23 cellular contexts compared by ENCODE assay signal in the genomic region with DNA sequence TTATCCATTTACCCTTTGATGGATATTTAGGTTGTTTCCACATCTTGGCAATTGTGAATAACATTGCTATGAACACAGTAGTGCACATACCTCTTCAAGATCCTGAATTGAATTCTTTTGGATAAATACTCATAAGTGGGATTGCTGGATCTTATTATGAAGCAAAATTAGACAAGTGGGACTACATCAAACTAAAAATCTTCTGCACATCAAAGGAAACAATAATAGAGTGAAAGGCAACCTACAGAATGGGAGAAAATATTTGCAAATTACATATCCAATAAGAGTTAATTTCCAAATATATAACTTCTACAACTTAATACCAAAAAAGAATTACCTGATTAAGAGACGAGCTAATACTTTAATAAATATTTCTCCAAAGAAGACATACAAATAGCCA. TPM values are rescaled to one million over a fixed set of nuclear protein-coding genes. Genes with fewer than 3 reads are reported as not detected.
A peak's percentile ranks its signal among the peaks of the same experiment; 100 is the strongest.
DNase-seq lines count a peak whose midpoint lies in the region; ATAC-seq, FAIRE-seq and TF ChIP-seq lines count a peak whose summit lies in the region.
"Had no signal": no experiment of that assay in that cellular context is flagged by ENCODE, and none has a peak within 500 bp of the region (broad histone marks: within the 10 kb centered on the region; RNA-seq: fewer than 3 reads in every experiment).

No MANE protein-coding gene starts in this region.

- WGBS in HepG2 (ENCODE audit: low lambda C conversion rate): 99% methylated on average over 1 of the region's 1 CpG
- WGBS in right lobe of liver (ENCODE audit: insufficient coverage, low coverage, low lambda C conversion rate, missing lambda C conversion rate): 63% methylated on average over 1 of the region's 1 CpG

- POLR2A ChIA-PET in HepG2 (lab: Yijun Ruan, JAX): interaction anchor here (2.1 to 11.5 kb wide), 5 partner anchors 11 to 86 kb away, joined by 17 to 287 read pairs (median 22); a partner anchor contains a TSS

- FAIRE-seq in HepG2 (lab: Jason Lieb, UNC): no peak
- FAIRE-seq: A204.1, GM12891, GM19239, H1 had no signal

- H3K79me2 ChIP-seq in HepG2 (ENCODE audit: insufficient read depth, low read length): no peaks in the 10 kb centered on the region

- no peak overlapping the region for H3K4me2 ChIP-seq in HepG2 (ENCODE audit: low read depth, low read length)

- H3K9ac ChIP-seq in HepG2 (ENCODE audit: insufficient read depth, low read depth, low read length): no peak overlapping the region
- H3K9ac ChIP-seq: GM23248 had no signal

- H3K4me3 ChIP-seq in HepG2 (replicated peaks in 1 of 3; ENCODE audit: insufficient read depth in 1 of 3, low read depth in 2 of 3, low read length in 3 of 3) (no peak overlapping the region), right lobe of liver (no peak overlapping the region), RWPE2 (ENCODE audit: severe bottlenecking) (no peak overlapping the region)
- H3K4me3 ChIP-seq: GM23248 had no signal

- H3K4me1 ChIP-seq in HepG2 (ENCODE audit: insufficient read depth, low read length): peaks cover 97% of the 10 kb centered on the region
- peaks cover 0 to 69% (median 29%) of the 10 kb centered on the region in 4 donors for H3K4me1 ChIP-seq in right lobe of liver
- peaks cover 66% of the 10 kb centered on the region for H3K4me1 ChIP-seq in RWPE2 (ENCODE audit: insufficient read depth, poor library complexity, severe bottlenecking)

- no peak for ATAC-seq in HepG2
- ATAC-seq in right lobe of liver: no peak
- no peak for ATAC-seq in RWPE2 (ENCODE audit: low read depth)

- DNase-seq in HepG2 (ENCODE audit: low spot score) (no peak), right lobe of liver (no peak), RWPE2 (ENCODE audit: low spot score) (no peak), epithelial cell of prostate (ENCODE audit: low read depth, low spot score) (no peak), AML-193 (lab: John Stamatoyannopoulos, UW) (no peak), cerebellar nuclear complex (lab: John Stamatoyannopoulos, UW) (no peak)
- DNase-seq in activated CD4-positive, alpha-beta T cell treated with anti-CD3 and anti-CD28 coated beads, Interleukin-2, amount 50 U/mL, for 48 hours: no peak
- DNase-seq: ACHN; C1 segment of cervical spinal cord; CD4-positive, alpha-beta memory T cell; COR-L47; DMS79; EL; GDM1; GM23248; H7; HCEC 1CT had no signal

- no TSS peak for BruUV-seq in HepG2 (replicated peaks; lab: Mats Ljungman, UMichigan)

- TF ChIP-seq CTCF in HepG2 (CRISPR knock-in tag; IDR thresholded peaks at IDR 0.05) (no peak), right lobe of liver (IDR thresholded peaks at IDR 0.05) (no peak), RWPE2 (IDR thresholded peaks at IDR 0.05; ENCODE audit: poor library complexity, severe bottlenecking) (no peak)

- TF ChIP-seq RAD21 in HepG2 (CRISPR knock-in tag; IDR thresholded peaks at IDR 0.05): no peak

- intact Hi-C loops in HepG2 (cut with micrococcal nuclease; ENCODE audit: unreplicated experiment) (loop anchor here (10.0 kb wide), 1 partner anchor 534 kb away; no protein-coding TSS in a partner anchor), right lobe of liver (cut with DNase I) (no loop called here)

- CTCF ChIA-PET in HepG2 (lab: Yijun Ruan, JAX; ENCODE audit: low intra/inter-chr PET ratio, low total read pairs): no interaction called here

- H3K36me3 ChIP-seq in HepG2 (replicated peaks in 1 of 2; ENCODE audit: control insufficient read depth in 1 of 2, insufficient read depth in 2 of 2, low read length in 2 of 2) (no peaks in the 10 kb centered on the region), right lobe of liver (no peaks in the 10 kb centered on the region), RWPE2 (ENCODE audit: low read depth) (no peaks in the 10 kb centered on the region)

- H3K27ac ChIP-seq in HepG2 (ENCODE audit: extremely low read length, insufficient read depth, low read length) (peak overlapping the region; percentile 91), right lobe of liver (no peak overlapping the region), RWPE2 (ENCODE audit: poor library complexity, severe bottlenecking) (peak overlapping the region; percentile 69), epithelial cell of prostate (peak overlapping the region; percentile 84)
- H3K27ac ChIP-seq: 22Rv1, GM23248 had no signal

- H3K27me3 ChIP-seq in HepG2 (ENCODE audit: control insufficient read depth in 1 of 2, insufficient read depth in 2 of 2, low read length in 2 of 2): no peaks in the 10 kb centered on the region
- no peaks in the 10 kb centered on the region for H3K27me3 ChIP-seq in right lobe of liver
- H3K27me3 ChIP-seq in RWPE2 (ENCODE audit: insufficient read depth, poor library complexity, severe bottlenecking): no peaks in the 10 kb centered on the region

- no peaks in the 10 kb centered on the region for H4K20me1 ChIP-seq in HepG2 (ENCODE audit: insufficient read depth, low read length)

- TF ChIP-seq EP300 in HepG2 (IDR thresholded peaks at IDR 0.05; ENCODE audit: low read depth in 2 of 2, low read length in 2 of 2) (no peak), HepG2 (CRISPR knock-in tag; IDR thresholded peaks at IDR 0.05; ENCODE audit: borderline replicate concordance) (no peak)

- TF ChIP-seq POLR2A in HepG2 (IDR thresholded peaks at IDR 0.05; ENCODE audit: insufficient read depth in 1 of 2, low read depth in 2 of 2, low read length in 2 of 2): no peak
- no peak for TF ChIP-seq POLR2A in right lobe of liver (IDR thresholded peaks at IDR 0.05)

- in situ Hi-C loops in HepG2 (cut with HindIII; ENCODE audit: extremely low pct_ligation_motif_present, low pct_unique_long_range_greater_than_20kb): no loop called here

- H3K9me3 ChIP-seq in HepG2 (ENCODE audit: low read length): 0 out of 2 replicates have a peak, but pooled peaks cover 4% of the 10 kb centered on the region
- H3K9me3 ChIP-seq in right lobe of liver: no peaks in the 10 kb centered on the region
- H3K9me3 ChIP-seq in RWPE2 (ENCODE audit: severe bottlenecking): no peaks in the 10 kb centered on the region

- no peak overlapping the region for H2AFZ ChIP-seq in HepG2 (ENCODE audit: low read length)
- H2AFZ ChIP-seq: GM23248 had no signal

TF ChIP-seq in HepG2, 621 proteins besides CTCF, POLR2A, EP300 and RAD21 (continues in another document):
- no peak for TF ChIP-seq PAWR (CRISPR knock-in tag; IDR thresholded peaks at IDR 0.05; ENCODE audit: borderline replicate concordance)
- no peak for TF ChIP-seq FOXK2 (IDR thresholded peaks at IDR 0.05)
- TF ChIP-seq, protein P1, sequence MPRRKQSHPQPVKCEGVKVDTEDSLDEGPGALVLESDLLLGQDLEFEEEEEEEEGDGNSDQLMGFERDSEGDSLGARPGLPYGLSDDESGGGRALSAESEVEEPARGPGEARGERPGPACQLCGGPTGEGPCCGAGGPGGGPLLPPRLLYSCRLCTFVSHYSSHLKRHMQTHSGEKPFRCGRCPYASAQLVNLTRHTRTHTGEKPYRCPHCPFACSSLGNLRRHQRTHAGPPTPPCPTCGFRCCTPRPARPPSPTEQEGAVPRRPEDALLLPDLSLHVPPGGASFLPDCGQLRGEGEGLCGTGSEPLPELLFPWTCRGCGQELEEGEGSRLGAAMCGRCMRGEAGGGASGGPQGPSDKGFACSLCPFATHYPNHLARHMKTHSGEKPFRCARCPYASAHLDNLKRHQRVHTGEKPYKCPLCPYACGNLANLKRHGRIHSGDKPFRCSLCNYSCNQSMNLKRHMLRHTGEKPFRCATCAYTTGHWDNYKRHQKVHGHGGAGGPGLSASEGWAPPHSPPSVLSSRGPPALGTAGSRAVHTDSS (CRISPR knock-in tag; conservative IDR thresholded peaks at IDR 0.05): no peak
- TF ChIP-seq, protein P2, sequence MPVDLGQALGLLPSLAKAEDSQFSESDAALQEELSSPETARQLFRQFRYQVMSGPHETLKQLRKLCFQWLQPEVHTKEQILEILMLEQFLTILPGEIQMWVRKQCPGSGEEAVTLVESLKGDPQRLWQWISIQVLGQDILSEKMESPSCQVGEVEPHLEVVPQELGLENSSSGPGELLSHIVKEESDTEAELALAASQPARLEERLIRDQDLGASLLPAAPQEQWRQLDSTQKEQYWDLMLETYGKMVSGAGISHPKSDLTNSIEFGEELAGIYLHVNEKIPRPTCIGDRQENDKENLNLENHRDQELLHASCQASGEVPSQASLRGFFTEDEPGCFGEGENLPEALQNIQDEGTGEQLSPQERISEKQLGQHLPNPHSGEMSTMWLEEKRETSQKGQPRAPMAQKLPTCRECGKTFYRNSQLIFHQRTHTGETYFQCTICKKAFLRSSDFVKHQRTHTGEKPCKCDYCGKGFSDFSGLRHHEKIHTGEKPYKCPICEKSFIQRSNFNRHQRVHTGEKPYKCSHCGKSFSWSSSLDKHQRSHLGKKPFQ (CRISPR knock-in tag; IDR thresholded peaks at IDR 0.05; ENCODE audit: insufficient replicate concordance): peak; percentile 25
- no peak for TF ChIP-seq HNF4A (CRISPR knock-in tag; IDR thresholded peaks at IDR 0.05)
- TF ChIP-seq ZNF432 (CRISPR knock-in tag; IDR thresholded peaks at IDR 0.05; ENCODE audit: borderline replicate concordance): no peak
- no peak for TF ChIP-seq ZFP36L1 (CRISPR knock-in tag; IDR thresholded peaks at IDR 0.05)
- TF ChIP-seq ADNP (CRISPR knock-in tag; IDR thresholded peaks at IDR 0.05): no peak

RNA-seq across cellular contexts. Expression of a gene that starts 38.4 kb away (rescaled TPM):
- 0.67 and 0.91 TPM in 2 replicates for total RNA-seq in HepG2 (2016; rRNA removed; fragmentation: Illumina TruSeq; extraction: Trizol)
- total RNA-seq in HepG2 (2016; cell fraction: cytosol; rRNA removed; fragmentation: Illumina TruSeq; extraction: Trizol; ENCODE audit: low read depth): 0.09 and 0.10 TPM in 2 replicates
- total RNA-seq in HepG2 (2016; cell fraction: insoluble cytoplasmic fraction; rRNA removed; fragmentation: Illumina TruSeq; extraction: Trizol): 0.43 and 1.0 TPM in 2 replicates
- total RNA-seq in HepG2 (2016; cell fraction: membrane; rRNA removed; fragmentation: Illumina TruSeq; extraction: Trizol): 0.17 and 0.28 TPM in 2 replicates
- 0.53 and 0.62 TPM in 2 replicates for total RNA-seq in HepG2 (2016; cell fraction: nucleus; rRNA removed; fragmentation: Illumina TruSeq; extraction: Trizol)
- polyA plus RNA-seq in HepG2 (2011; rRNA removed): 0.55 and 0.95 TPM in 2 replicates
- polyA plus RNA-seq in HepG2 (2011; cell fraction: cytosol; rRNA removed): 0.58 and 0.74 TPM in 2 replicates
- 1.00 and 1.0 TPM in 2 replicates for polyA plus RNA-seq in HepG2 (2011; cell fraction: nucleus; rRNA removed)
- 0.56 and 1.8 TPM in 2 replicates for polyA plus RNA-seq in HepG2 (2012)
- 0.08 TPM in 1 of 2 replicates, not detected in the other for polyA plus RNA-seq in HepG2 (2016; cell fraction: cytosol; fragmentation: Illumina TruSeq; extraction: Trizol; ENCODE audit: low read depth)
- polyA plus RNA-seq in HepG2 (2016; cell fraction: insoluble cytoplasmic fraction; fragmentation: Illumina TruSeq; extraction: Trizol; ENCODE audit: low read depth): 0.65 and 0.69 TPM in 2 replicates
- 0.12 TPM in 1 of 2 replicates, not detected in the other for polyA plus RNA-seq in HepG2 (2016; cell fraction: membrane; fragmentation: Illumina TruSeq; extraction: Trizol; ENCODE audit: low read depth)
- 0.41 and 0.48 TPM in 2 replicates for polyA plus RNA-seq in HepG2 (2016; cell fraction: nucleus; fragmentation: Illumina TruSeq; extraction: Trizol; ENCODE audit: insufficient read depth, low read depth)
- polyA minus RNA-seq in HepG2 (2011; rRNA and poly(A)+ RNA removed; ENCODE audit: low replicate concordance): 0.22 TPM in 1 of 2 replicates, not detected in the other
- 0.59 and 0.62 TPM in 2 replicates for polyA minus RNA-seq in HepG2 (2011; cell fraction: cytosol; rRNA and poly(A)+ RNA removed)
- 2.2 and 2.4 TPM in 2 replicates for polyA minus RNA-seq in HepG2 (2011; cell fraction: nucleus; rRNA and poly(A)+ RNA removed)
- total RNA-seq in right lobe of liver: under 1 TPM in 4 of 6 experiments, not detected in 2; 0.07 to 0.43 (median 0.15) TPM
- total RNA-seq: GM23248 had no signal
- polyA plus RNA-seq: BJ had no signal

Comparison
In these comparisons a context has a peak if more than half of its experiments do, and no peak if none do; other contexts are left out.
1. H3K27ac ChIP-seq: peak in HepG2 (single experiment), RWPE2 (single experiment) and epithelial cell of prostate (single experiment); none in right lobe of liver (0 of 3).